1 cellular context compared by ENCODE assay signal in genomic region chr16:57422026-57422944, GRCh38.
TF ChIP-seq lines count a peak whose summit lies in the region.

No MANE protein-coding gene starts in this region.

TF ChIP-seq in K562, 482 proteins besides CTCF, POLR2A, EP300 and RAD21:
- TF ChIP-seq CBX2 (IDR thresholded peaks at IDR 0.05; ENCODE audit: insufficient read depth, low read length, poor library complexity, severe bottlenecking) (no peak), ETV5 (CRISPR knock-in tag; IDR thresholded peaks at IDR 0.05; ENCODE audit: low read depth) (peak; percentile 75; the same call in 1 of the 2 replicates), RCOR1 (IDR thresholded peaks at IDR 0.05; ENCODE audit: borderline replicate concordance in 1 of 2, low read depth in 2 of 2, low read length in 2 of 2) (no peak), PHF20 (IDR thresholded peaks at IDR 0.05; ENCODE audit: partially characterized antibody) (peak; percentile 29), CXXC5 (CRISPR knock-in tag; IDR thresholded peaks at IDR 0.05) (no peak), PPARD (CRISPR knock-in tag; IDR thresholded peaks at IDR 0.05) (no peak), ZNF79 (CRISPR knock-in tag; IDR thresholded peaks at IDR 0.05; ENCODE audit: low read depth) (no peak), STAG1 (CRISPR knock-in tag; IDR thresholded peaks at IDR 0.05; ENCODE audit: borderline replicate concordance) (peak; percentile 30; the same call in 1 of the 2 replicates), SMC3 (conservative IDR thresholded peaks at IDR 0.05; ENCODE audit: insufficient read depth, low read depth, low read length) (peak; percentile 68), SP1 (CRISPR knock-in tag; IDR thresholded peaks at IDR 0.05) (peak; percentile 46; the same call in 1 of the 2 replicates), GABPB1 (CRISPR knock-in tag; IDR thresholded peaks at IDR 0.05) (peak; percentile 35; the same call in 1 of the 2 replicates), ZBTB11 (CRISPR knock-in tag; IDR thresholded peaks at IDR 0.05) (peak in 1 of 3 experiments; percentile 83; a peak in 2 of 6 replicates), KLF16 (IDR thresholded peaks at IDR 0.05) (peak; percentile 66), MAZ (CRISPR knock-in tag; conservative IDR thresholded peaks at IDR 0.05 in 1 of 2, IDR thresholded peaks at IDR 0.05 in 1 of 2) (peak in 1 of 2 experiments; percentile 61; a peak in 2 of 4 replicates), NR2C1 (IDR thresholded peaks at IDR 0.05) (no peak), NR2C1 (tag; IDR thresholded peaks at IDR 0.05) (0 out of 2 replicates have a peak, but pooled peaks have one; percentile 31), JUND (IDR thresholded peaks at IDR 0.05; ENCODE audit: borderline replicate concordance, low read depth, low read length) (0 out of 2 replicates have a peak, but pooled peaks have one; percentile 13), JUND (tag; IDR thresholded peaks at IDR 0.05; ENCODE audit: borderline replicate concordance, low read depth, low read length) (no peak), ARNT (IDR thresholded peaks at IDR 0.05) (0 out of 4 replicates have a peak, but pooled peaks of 1 of the 2 experiments have one; percentile 39), ELF1 (tag; IDR thresholded peaks at IDR 0.05) (peak; percentile 55; the same call in 1 of the 2 replicates), DIDO1 (tag; IDR thresholded peaks at IDR 0.05; ENCODE audit: low read depth) (no peak), PBX2 (CRISPR knock-in tag; IDR thresholded peaks at IDR 0.05; ENCODE audit: low read depth) (no peak), PBX2 (tag; conservative IDR thresholded peaks at IDR 0.05; ENCODE audit: low read depth) (no peak), DEAF1 (CRISPR knock-in tag; IDR thresholded peaks at IDR 0.05) (peak; percentile 59), ZBTB40 (IDR thresholded peaks at IDR 0.05) (peak; percentile 81), ZBTB40 (CRISPR knock-in tag; IDR thresholded peaks at IDR 0.05) (no peak), GABPA (tag; conservative IDR thresholded peaks at IDR 0.05; ENCODE audit: low read depth) (peak; percentile 77), ETV1 (tag; conservative IDR thresholded peaks at IDR 0.05; ENCODE audit: low read depth) (peak; percentile 91), SMAD1 (IDR thresholded peaks at IDR 0.05; ENCODE audit: low read depth, low read length, partially characterized antibody) (no peak), YY1 (IDR thresholded peaks at IDR 0.05; ENCODE audit: borderline replicate concordance in 1 of 3, control insufficient read depth in 1 of 3, extremely low read depth in 1 of 3, insufficient read depth in 3 of 3, insufficient read length in 1 of 3, insufficient replicate concordance in 2 of 3, low read depth in 1 of 3, low read length in 2 of 3) (peak in 1 of 3 experiments; percentile 13)
TF ChIP-seq in K562: peak in this region for 18.
